In genomic region chr17:12024332-12024731, GRCh38 we compare ENCODE assay signal across 14 cellular contexts. TPM values are rescaled to one million over a fixed set of nuclear protein-coding genes. Genes with fewer than 3 reads are reported as not detected.
DNase-seq lines count a peak whose midpoint lies in the region; ATAC-seq and TF ChIP-seq lines count a peak whose summit lies in the region.
"Had no signal": no experiment of that assay in that cellular context is flagged by ENCODE, and none has a peak within 500 bp of the region (broad histone marks: within the 10 kb centered on the region; RNA-seq: fewer than 3 reads in every experiment).

No MANE protein-coding gene starts in this region.

- POLR2A ChIA-PET in AG04450 (lab: Yijun Ruan, JAX), result interaction anchor here (1.3 kb wide), 1 partner anchor 27 kb away, joined by 4 read pairs; the partner anchor contains the start of gene ZNF18

- H3K36me3 ChIP-seq in ovary, result no peaks in the 10 kb centered on the region

- TF ChIP-seq EP300 in ovary (IDR thresholded peaks at IDR 0.05), result no peak

- intact Hi-C loops in ovary (cut with DNase I), result no loop called here

- peaks cover 4% of the 10 kb centered on the region for H3K4me1 ChIP-seq in ovary (ENCODE audit: insufficient read depth)

- H3K27ac ChIP-seq in AG04450 (ENCODE audit: low read depth, low read length) (no peak overlapping the region), ovary (no peak overlapping the region), caudate nucleus (ENCODE audit: low read depth, low read length) (no peak overlapping the region)
- H3K27ac ChIP-seq: parathyroid adenoma had no signal

- no peaks in the 10 kb centered on the region for H3K27me3 ChIP-seq in AG04450 (ENCODE audit: control insufficient read depth, insufficient read depth, low read length)
- no peaks in the 10 kb centered on the region for H3K27me3 ChIP-seq in ovary

- no peaks in the 10 kb centered on the region for H3K9me3 ChIP-seq in AG04450 (ENCODE audit: control insufficient read depth, insufficient read depth, low read length)
- no peaks in the 10 kb centered on the region for H3K9me3 ChIP-seq in ovary

- WGBS in ovary, 3 donors, result 43 to 53% (median 49%) methylated on average over 1 of the region's 1 CpG

- DNase-seq in AG04450 (ENCODE audit: low read depth, low spot score) (peak; percentile 3), HT1080 (ENCODE audit: low read depth) (peak; percentile 90), astrocyte of the hippocampus (ENCODE audit: low read depth, low spot score) (peak; percentile 58), iris pigment epithelial cell (ENCODE audit: low read depth) (peak; percentile 85), ovary (no peak), caudate nucleus (lab: John Stamatoyannopoulos, UW) (no peak), GM19238 (ENCODE audit: insufficient read length, low spot score) (no peak)
- DNase-seq: activated CD8-positive, alpha-beta T cell treated with anti-CD3 and anti-CD28 coated beads, Interleukin-2, amount 10 ng/mL, durations not matched to agents 7 days and 5 days; activated naive CD4-positive, alpha-beta T cell treated with anti-CD3 and anti-CD28 coated beads, Interleukin-2, amount 10 ng/mL, durations not matched to agents 7 days and 5 days; effector CD8-positive, alpha-beta T cell; GDM1; hypothalamus had no signal

- TF ChIP-seq CTCF in AG04450 (IDR thresholded peaks at IDR 0.05; ENCODE audit: low read depth, low read length) (no peak), ovary (IDR thresholded peaks at IDR 0.05) (no peak)

- CTCF ChIA-PET in AG04450 (lab: Charles Lee), result interaction anchor here (0.7 to 1.0 kb wide), 2 partner anchors 38 to 46 kb away, joined by 3 read pairs; no protein-coding TSS in a partner anchor

- TF ChIP-seq POLR2A in ovary (IDR thresholded peaks at IDR 0.05), result no peak

- no peak for ATAC-seq in HG02981 (IDR thresholded peaks at IDR 0.05; ENCODE audit: unreplicated experiment)
- ATAC-seq: activated CD8-positive, alpha-beta T cell treated with anti-CD3 and anti-CD28 coated beads, Interleukin-2, amount 10 ng/mL, durations not matched to agents 7 days and 5 days had no signal

- H3K4me3 ChIP-seq in AG04450 (ENCODE audit: low read depth, low read length) (no peak overlapping the region), ovary (no peak overlapping the region)

RNA-seq across cellular contexts. Expression of gene MAP2K4, which starts 3.7 kb away (rescaled TPM):
- polyA plus RNA-seq in AG04450 (2011; rRNA removed), result 25.6 and 32.9 TPM in 2 replicates
- polyA minus RNA-seq in AG04450 (2011; rRNA and poly(A)+ RNA removed), result 22.5 and 29.9 TPM in 2 replicates
- 18.7 and 22.9 TPM in 2 replicates for total RNA-seq in HT1080 (2014; rRNA removed; shearing (Covaris generic))
- 19.7 and 26.6 TPM in 2 replicates for polyA plus RNA-seq in HT1080 (2015; cell fraction: cytosol; rRNA removed)
- 14.5 and 14.8 TPM in 2 replicates for polyA plus RNA-seq in HT1080 (2015; cell fraction: nucleus; rRNA removed)
- total RNA-seq in ovary, result 10 to 100 TPM; 29.4 to 66.8 (median 43.5) TPM
- 10 to 100 TPM; 12.1 to 20.3 TPM for polyA plus RNA-seq in ovary

RNA-seq across cellular contexts. Expression of gene ZNF18, which starts 27.1 kb away (rescaled TPM):
- polyA plus RNA-seq in AG04450 (2011; rRNA removed) (7.6 and 8.2 TPM in 2 replicates), ovary (1 to 10 TPM; 5.0 to 7.8 TPM)
- 6.5 and 6.8 TPM in 2 replicates for polyA minus RNA-seq in AG04450 (2011; rRNA and poly(A)+ RNA removed)
- 4.3 and 5.7 TPM in 2 replicates for total RNA-seq in HT1080 (2014; rRNA removed; shearing (Covaris generic))
- 5.1 and 5.4 TPM in 2 replicates for polyA plus RNA-seq in HT1080 (2015; cell fraction: cytosol; rRNA removed)
- 14.7 TPM in 2 replicates for polyA plus RNA-seq in HT1080 (2015; cell fraction: nucleus; rRNA removed)
- total RNA-seq in ovary, result 10 to 100 TPM in 1 of 7 donors, 1 to 10 TPM in 6; 2.9 to 12.2 (median 6.4) TPM

Comparison
In these comparisons a context has a peak if more than half of its experiments do, and no peak if none do; other contexts are left out.
1. DNase-seq: peak in AG04450 (single experiment), HT1080 (single experiment), astrocyte of the hippocampus (single experiment) and iris pigment epithelial cell (single experiment); none in ovary (0 of 5), caudate nucleus (0 of 61) and GM19238 (single experiment).